Comparison of ENCODE assay signal across 8 cellular contexts in genomic region chr1:1889090-1889750, GRCh38. TPM values are rescaled to one million over a fixed set of nuclear protein-coding genes. Genes with fewer than 3 reads are reported as not detected.
DNase-seq lines count a peak whose midpoint lies in the region; ATAC-seq and TF ChIP-seq lines count a peak whose summit lies in the region.

No MANE protein-coding gene starts in this region.

- WGBS in HUES64 = 28% methylated on average over 9 of the region's 9 CpGs

- CTCF ChIA-PET in AG04450 (lab: Charles Lee) = interaction anchor here (0.9 kb wide), 1 partner anchor 22 kb away, joined by 3 read pairs; no protein-coding TSS in a partner anchor

- no peak overlapping the region for H3K27ac ChIP-seq in AG04450 (ENCODE audit: low read depth, low read length)
- H3K27ac ChIP-seq in HUES64 (ENCODE audit: low read depth, low read length) = peak overlapping the region; percentile 91
- H3K27ac ChIP-seq in breast epithelium = peak overlapping the region in 1 of 2 donors; percentile 93

- H3K9ac ChIP-seq in HUES64 (ENCODE audit: low read depth, low read length) = peak overlapping the region; percentile 99

- no peak for TF ChIP-seq CTCF in AG04450 (IDR thresholded peaks at IDR 0.05; ENCODE audit: low read depth, low read length)
- no peak for TF ChIP-seq CTCF in breast epithelium (IDR thresholded peaks at IDR 0.05)

- TF ChIP-seq POLR2A in breast epithelium (IDR thresholded peaks at IDR 0.05) = no peak

- POLR2A ChIA-PET in AG04450 (lab: Yijun Ruan, JAX) = no interaction called here

- no peak for DNase-seq in AG04450 (ENCODE audit: low read depth, low spot score)
- DNase-seq in breast epithelium (ENCODE audit: low spot score in 2 of 2) = no peak
- no peak for DNase-seq in globus pallidus (ENCODE audit: low spot score)
- DNase-seq in NCI-H526 (lab: John Stamatoyannopoulos, UW) = no peak

- ATAC-seq in esophagus mucosa (no peak), GM21526 (IDR thresholded peaks at IDR 0.05; ENCODE audit: low FRiP score, unreplicated experiment) (no peak)

- H3K27me3 ChIP-seq in AG04450 (ENCODE audit: control insufficient read depth, insufficient read depth, low read length) (no peaks in the 10 kb centered on the region), HUES64 (ENCODE audit: insufficient read depth, low read length) (no peaks in the 10 kb centered on the region), breast epithelium (no peaks in the 10 kb centered on the region), mononuclear cell (ENCODE audit: insufficient read depth, low read length) (no peaks in the 10 kb centered on the region)

- peaks cover 17% of the 10 kb centered on the region for H3K4me1 ChIP-seq in HUES64 (ENCODE audit: insufficient read depth, low read length)
- H3K4me1 ChIP-seq in breast epithelium = peaks cover 0 to 13% of the 10 kb centered on the region in 2 donors
- peaks cover 52% of the 10 kb centered on the region for H3K4me1 ChIP-seq in mononuclear cell (ENCODE audit: insufficient read depth, low read length)

- intact Hi-C loops in breast epithelium (cut with DNase I; ENCODE audit: low total_unique reads) = no loop called here

- H3K9me3 ChIP-seq in AG04450 (ENCODE audit: control insufficient read depth, insufficient read depth, low read length) (no peaks in the 10 kb centered on the region), HUES64 (ENCODE audit: insufficient read depth, low read depth, low read length) (no peaks in the 10 kb centered on the region), breast epithelium (no peaks in the 10 kb centered on the region), mononuclear cell (ENCODE audit: low read depth, low read length) (no peaks in the 10 kb centered on the region)

- H3K4me3 ChIP-seq in AG04450 (ENCODE audit: low read depth, low read length) = peak overlapping the region; percentile 78
- H3K4me3 ChIP-seq in HUES64 (ENCODE audit: low read length) = peak overlapping the region; percentile 98
- H3K4me3 ChIP-seq in breast epithelium = peak overlapping the region; percentile 84 to 99 (median 88)
- H3K4me3 ChIP-seq in mononuclear cell (ENCODE audit: low read length) = peak overlapping the region; percentile 74

- H3K36me3 ChIP-seq in HUES64 (ENCODE audit: insufficient read depth, low read length) = peaks cover 3% of the 10 kb centered on the region; the same call in 1 of the 2 replicates
- H3K36me3 ChIP-seq in breast epithelium = no peaks in the 10 kb centered on the region

RNA-seq across cellular contexts. Expression of gene GNB1, which starts 1.7 kb away (rescaled TPM):
- polyA plus RNA-seq in AG04450 (2011; rRNA removed) = 400 and 437 TPM in 2 replicates
- 575 and 720 TPM in 2 replicates for polyA minus RNA-seq in AG04450 (2011; rRNA and poly(A)+ RNA removed)
- 213 TPM for polyA plus RNA-seq in HUES64 (2013, experiment 1 of 2)
- 234 TPM for polyA plus RNA-seq in HUES64 (2013, experiment 2 of 2)
- total RNA-seq in breast epithelium = 100 to 1,000 TPM; 108 to 138 (median 123) TPM
- total RNA-seq in mononuclear cell = 101 TPM
- 148 TPM for total RNA-seq in esophagus mucosa

RNA-seq across cellular contexts. Expression of gene CALML6, which starts 25.8 kb away (rescaled TPM):
- 0.21 TPM in 2 replicates for polyA plus RNA-seq in AG04450 (2011; rRNA removed)
- polyA minus RNA-seq in AG04450 (2011; rRNA and poly(A)+ RNA removed) = 0.30 TPM in 1 of 2 replicates, not detected in the other
- 0.30 TPM for polyA plus RNA-seq in HUES64 (2013, experiment 1 of 2)
- polyA plus RNA-seq in HUES64 (2013, experiment 2 of 2) = 0.13 TPM
- total RNA-seq in breast epithelium = 1 to 10 TPM in 1 of 3 donors, under 1 TPM in 1, not detected in 1; 0.33 to 1.2 TPM
- total RNA-seq in mononuclear cell = not detected
- 0.20 TPM for total RNA-seq in esophagus mucosa

RNA-seq across cellular contexts. Expression of gene TMEM52, which starts 29.9 kb away (rescaled TPM):
- polyA plus RNA-seq in AG04450 (2011; rRNA removed) = 0.30 and 0.53 TPM in 2 replicates
- 0.23 and 0.48 TPM in 2 replicates for polyA minus RNA-seq in AG04450 (2011; rRNA and poly(A)+ RNA removed)
- polyA plus RNA-seq in HUES64 (2013, experiment 1 of 2) = 10.0 TPM
- 10.8 TPM for polyA plus RNA-seq in HUES64 (2013, experiment 2 of 2)
- total RNA-seq in breast epithelium (1 to 10 TPM in 2 of 3 donors, not detected in 1; 1.6 to 2.9 TPM), mononuclear cell (0.31 TPM), esophagus mucosa (0.32 TPM)
